In genomic region chr6:37221585-37222124, GRCh38 we compare ENCODE assay signal across 8 cellular contexts. TPM values are rescaled to one million over a fixed set of nuclear protein-coding genes. Genes with fewer than 3 reads are reported as not detected.
DNase-seq lines count a peak whose midpoint lies in the region; ATAC-seq and TF ChIP-seq lines count a peak whose summit lies in the region.

No MANE protein-coding gene starts in this region.

- no peak for TF ChIP-seq CTCF in AG10803 (conservative IDR thresholded peaks at IDR 0.05; ENCODE audit: low read length)
- no peak for TF ChIP-seq CTCF in HFFc6 (IDR thresholded peaks at IDR 0.05)
- no peak for TF ChIP-seq CTCF in astrocyte of the cerebellum (IDR thresholded peaks at IDR 0.05; ENCODE audit: low read depth, low read length, missing control alignments)
- TF ChIP-seq CTCF in mesothelial cell of epicardium (IDR thresholded peaks at IDR 0.05; ENCODE audit: unreplicated experiment) = no peak

- H3K4me1 Mint-ChIP-seq in HFFc6 (ENCODE audit: low read depth) = peaks cover 16% of the 10 kb centered on the region
- H3K4me1 Mint-ChIP-seq in mesothelial cell of epicardium = peaks cover 12% of the 10 kb centered on the region

- no peaks in the 10 kb centered on the region for H3K36me3 Mint-ChIP-seq in HFFc6 (ENCODE audit: low read depth)
- H3K36me3 Mint-ChIP-seq in mesothelial cell of epicardium = no peaks in the 10 kb centered on the region

- in situ Hi-C loops in astrocyte of the cerebellum (cut with HindIII; ENCODE audit: low sequenced_read_pairs) = no loop called here

- ATAC-seq in GM19328 (IDR thresholded peaks at IDR 0.05; ENCODE audit: unreplicated experiment) = no peak

- H3K27ac Mint-ChIP-seq in HFFc6 = no peak overlapping the region; the same call in 1 of the 2 replicates
- H3K27ac Mint-ChIP-seq in mesothelial cell of epicardium = peak overlapping the region; percentile 74

- H3K4me3 Mint-ChIP-seq in HFFc6 = peak overlapping the region; percentile 86
- H3K4me3 Mint-ChIP-seq in mesothelial cell of epicardium = peak overlapping the region; percentile 73

- H3K4me3 ChIP-seq in AG10803 (ENCODE audit: low read length) (peak overlapping the region; percentile 69), astrocyte of the cerebellum (ENCODE audit: low read depth, low read length) (peak overlapping the region; percentile 44)

- DNase-seq in AG10803 (ENCODE audit: low read depth) (no peak), HFFc6 (no peak), astrocyte of the cerebellum (ENCODE audit: low read depth) (no peak), mesothelial cell of epicardium (ENCODE audit: low spot score in 2 of 2, unreplicated experiment in 2 of 2) (no peak), T1000 (lab: John Stamatoyannopoulos, UW) (no peak), NCI-H524 (lab: John Stamatoyannopoulos, UW) (no peak), HUDEP-2 (lab: John Stamatoyannopoulos, UW; ENCODE audit: unreplicated experiment in 76 of 76) (no peak)

- no peaks in the 10 kb centered on the region for H3K9me3 Mint-ChIP-seq in HFFc6
- no peaks in the 10 kb centered on the region for H3K9me3 Mint-ChIP-seq in mesothelial cell of epicardium

- H3K27me3 Mint-ChIP-seq in HFFc6 (ENCODE audit: insufficient read depth) (no peaks in the 10 kb centered on the region), mesothelial cell of epicardium (ENCODE audit: low read depth) (no peaks in the 10 kb centered on the region)

RNA-seq across cellular contexts. Expression of gene TBC1D22B, which starts 35.9 kb away (rescaled TPM):
- total RNA-seq in HFFc6 (2021; fragmentation: NEBNext Ultra II Directional; extraction: Animal tissue kit (Norgen Biotek cat#: 25700)) = 1 to 10 TPM; 9.0 to 9.6 (median 9.2) TPM
- total RNA-seq in mesothelial cell of epicardium = 14.8 to 15.2 TPM (median 15.1 TPM) in 3 replicates

RNA-seq across cellular contexts. Expression of gene TMEM217, which starts 36.3 kb away (rescaled TPM):
- 1 to 10 TPM in 5 of 6 experiments, under 1 TPM in 1; 0.99 to 2.0 (median 1.6) TPM for total RNA-seq in HFFc6 (2021; fragmentation: NEBNext Ultra II Directional; extraction: Animal tissue kit (Norgen Biotek cat#: 25700))
- 1.5 to 2.7 TPM (median 2.0 TPM) in 3 replicates for total RNA-seq in mesothelial cell of epicardium

RNA-seq across cellular contexts. Expression of gene PIM1, which starts 51.7 kb away (rescaled TPM):
- 1 to 10 TPM; 3.6 to 6.3 (median 5.1) TPM for total RNA-seq in HFFc6 (2021; fragmentation: NEBNext Ultra II Directional; extraction: Animal tissue kit (Norgen Biotek cat#: 25700))
- total RNA-seq in mesothelial cell of epicardium = 26.2 to 30.3 TPM (median 28.6 TPM) in 3 replicates
